8 cellular contexts compared by ENCODE assay signal in genomic region chr11:61791737-61792309, GRCh38. TPM values are rescaled to one million over a fixed set of nuclear protein-coding genes. Genes with fewer than 3 reads are reported as not detected.
DNase-seq lines count a peak whose midpoint lies in the region; ATAC-seq lines count a peak whose summit lies in the region.

No MANE protein-coding gene starts in this region.

- H3K36me3 ChIP-seq in adipocyte (ENCODE audit: control insufficient read depth, insufficient read depth, low read length, severe bottlenecking): peaks cover 37% of the 10 kb centered on the region

- DNase-seq in activated CD8-positive, alpha-beta memory T cell treated with anti-CD3 and anti-CD28 coated beads, Interleukin-2, amount 10 ng/mL, durations not matched to agents 7 days and 5 days: peak; percentile 79
- no peak for DNase-seq in activated CD8-positive, alpha-beta memory T cell treated with anti-CD3 and anti-CD28 coated beads, Interleukin-2, amount 50 U/mL, for 4 hours
- peak; percentile 46 to 56 for DNase-seq in NOMO-1 (lab: John Stamatoyannopoulos, UW; ENCODE audit: unreplicated experiment in 2 of 2)
- DNase-seq in adipocyte (ENCODE audit: low read depth): peak; percentile 97
- peak; percentile 62 to 97 (median 89) for DNase-seq in head of caudate nucleus
- peak in 54 of 56 donors; percentile 28 to 95 (median 82) for DNase-seq in nucleus accumbens (lab: John Stamatoyannopoulos, UW)
- DNase-seq in GF-D8 (lab: John Stamatoyannopoulos, UW): no peak

- peaks cover 18% of the 10 kb centered on the region for H3K4me1 ChIP-seq in adipocyte (ENCODE audit: control insufficient read depth, insufficient read depth, low read length)

- ATAC-seq in activated CD8-positive, alpha-beta memory T cell treated with anti-CD3 and anti-CD28 coated beads, Interleukin-2, amount 10 ng/mL, durations not matched to agents 7 days and 5 days: peak; percentile 32
- ATAC-seq in HG03378 (IDR thresholded peaks at IDR 0.05; ENCODE audit: unreplicated experiment): peak; percentile 27

- peak overlapping the region; percentile 100 for H3K27ac Mint-ChIP-seq in activated CD8-positive, alpha-beta memory T cell treated with anti-CD3 and anti-CD28 coated beads, Interleukin-2, amount 10 ng/mL, durations not matched to agents 7 days and 5 days

- CTCF ChIA-PET in activated CD8-positive, alpha-beta memory T cell treated with anti-CD3 and anti-CD28 coated beads, Interleukin-2, amount 10 ng/mL, durations not matched to agents 7 days and 5 days (lab: Charles Lee): interaction anchor here (1.3 to 13.1 kb wide), 10 partner anchors 20 to 316 kb away, joined by 3 to 173 read pairs (median 9); partner anchors contain the start of genes FADS1 and FADS3

- peaks cover 40% of the 10 kb centered on the region for H3K4me1 Mint-ChIP-seq in activated CD8-positive, alpha-beta memory T cell treated with anti-CD3 and anti-CD28 coated beads, Interleukin-2, amount 10 ng/mL, durations not matched to agents 7 days and 5 days

- H3K27me3 Mint-ChIP-seq in activated CD8-positive, alpha-beta memory T cell treated with anti-CD3 and anti-CD28 coated beads, Interleukin-2, amount 10 ng/mL, durations not matched to agents 7 days and 5 days: no peaks in the 10 kb centered on the region

- H3K27me3 ChIP-seq in adipocyte (replicated peaks; ENCODE audit: control insufficient read depth, insufficient read depth, low read length): no peaks in the 10 kb centered on the region

- H3K36me3 Mint-ChIP-seq in activated CD8-positive, alpha-beta memory T cell treated with anti-CD3 and anti-CD28 coated beads, Interleukin-2, amount 10 ng/mL, durations not matched to agents 7 days and 5 days: peaks cover 42% of the 10 kb centered on the region

- peak overlapping the region; percentile 100 for H3K9ac ChIP-seq in adipocyte (ENCODE audit: low read length)

- H3K4me3 Mint-ChIP-seq in activated CD8-positive, alpha-beta memory T cell treated with anti-CD3 and anti-CD28 coated beads, Interleukin-2, amount 10 ng/mL, durations not matched to agents 7 days and 5 days: peak overlapping the region; percentile 90

- no peaks in the 10 kb centered on the region for H3K9me3 Mint-ChIP-seq in activated CD8-positive, alpha-beta memory T cell treated with anti-CD3 and anti-CD28 coated beads, Interleukin-2, amount 10 ng/mL, durations not matched to agents 7 days and 5 days (ENCODE audit: low read depth)

- no peaks in the 10 kb centered on the region for H3K9me3 ChIP-seq in adipocyte (ENCODE audit: control insufficient read depth, low read length)

- H3K4me3 ChIP-seq in adipocyte (ENCODE audit: low read length): peak overlapping the region; percentile 100

- intact Hi-C loops in head of caudate nucleus (cut with DNase I): loop anchor here (1.0 to 10.0 kb wide), 2 partner anchors 43 to 153 kb away; no protein-coding TSS in a partner anchor

RNA-seq across cellular contexts. Expression of gene TMEM258, which starts 0.6 kb away (rescaled TPM):
- 100 to 1,000 TPM; 138 to 157 TPM for total RNA-seq in activated CD8-positive, alpha-beta memory T cell treated with anti-CD3 and anti-CD28 coated beads, Interleukin-2, amount 10 ng/mL, durations not matched to agents 7 days and 5 days

RNA-seq across cellular contexts. Expression of gene FEN1, which starts 0.9 kb away (rescaled TPM):
- total RNA-seq in activated CD8-positive, alpha-beta memory T cell treated with anti-CD3 and anti-CD28 coated beads, Interleukin-2, amount 10 ng/mL, durations not matched to agents 7 days and 5 days: 100 to 1,000 TPM; 141 to 150 TPM

RNA-seq across cellular contexts. Expression of gene FADS1, which starts 25.0 kb away (rescaled TPM):
- 10 to 100 TPM; 33.8 to 35.4 TPM for total RNA-seq in activated CD8-positive, alpha-beta memory T cell treated with anti-CD3 and anti-CD28 coated beads, Interleukin-2, amount 10 ng/mL, durations not matched to agents 7 days and 5 days

RNA-seq across cellular contexts. Expression of gene FADS2, which starts 36.3 kb away (rescaled TPM):
- 100 to 1,000 TPM; 174 to 184 TPM for total RNA-seq in activated CD8-positive, alpha-beta memory T cell treated with anti-CD3 and anti-CD28 coated beads, Interleukin-2, amount 10 ng/mL, durations not matched to agents 7 days and 5 days

RNA-seq across cellular contexts. Expression of gene MYRF, which starts 39.4 kb away (rescaled TPM):
- total RNA-seq in activated CD8-positive, alpha-beta memory T cell treated with anti-CD3 and anti-CD28 coated beads, Interleukin-2, amount 10 ng/mL, durations not matched to agents 7 days and 5 days: 1 to 10 TPM; 2.1 to 2.2 TPM

Comparison
In these comparisons a context has a peak if more than half of its experiments do, and no peak if none do; other contexts are left out.
1. DNase-seq: peak in activated CD8-positive, alpha-beta memory T cell treated with anti-CD3 and anti-CD28 coated beads, Interleukin-2, amount 10 ng/mL, durations not matched to agents 7 days and 5 days (single experiment), NOMO-1 (2 of 2), adipocyte (single experiment), head of caudate nucleus (42 of 42) and nucleus accumbens (54 of 56); none in activated CD8-positive, alpha-beta memory T cell treated with anti-CD3 and anti-CD28 coated beads, Interleukin-2, amount 50 U/mL, for 4 hours (single experiment) and GF-D8 (single experiment).